ENCODE assay signal across 9 cellular contexts in genomic region chr13:113410472-113411201, GRCh38. TPM values are rescaled to one million over a fixed set of nuclear protein-coding genes. Genes with fewer than 3 reads are reported as not detected.
DNase-seq lines count a peak whose midpoint lies in the region; ATAC-seq and TF ChIP-seq lines count a peak whose summit lies in the region.
"Had no signal": no experiment of that assay in that cellular context is flagged by ENCODE, and none has a peak within 500 bp of the region (broad histone marks: within the 10 kb centered on the region; RNA-seq: fewer than 3 reads in every experiment).

No MANE protein-coding gene starts in this region.

- no peak overlapping the region for H3K4me3 Mint-ChIP-seq in CD14-positive monocyte
- H3K4me3 Mint-ChIP-seq in effector memory CD8-positive, alpha-beta T cell: no peak overlapping the region

- H3K4me3 ChIP-seq in epithelial cell of proximal tubule (ENCODE audit: low read depth, low read length): peak overlapping the region; percentile 50
- H3K4me3 ChIP-seq in prostate gland: no peak overlapping the region

- H3K27ac ChIP-seq in prostate gland: peak overlapping the region; percentile 61 to 62

- peaks cover 33% of the 10 kb centered on the region for H3K4me1 Mint-ChIP-seq in CD14-positive monocyte
- H3K4me1 Mint-ChIP-seq in effector memory CD8-positive, alpha-beta T cell (ENCODE audit: low read depth in 2 of 2): no peaks in the 10 kb centered on the region

- no peak for ATAC-seq in effector memory CD8-positive, alpha-beta T cell (replicated peaks)
- ATAC-seq in HG02798 (IDR thresholded peaks at IDR 0.05; ENCODE audit: poor library complexity, unreplicated experiment): no peak

- peaks cover 0 to 3% of the 10 kb centered on the region in 2 donors for H3K36me3 Mint-ChIP-seq in CD14-positive monocyte
- H3K36me3 Mint-ChIP-seq in effector memory CD8-positive, alpha-beta T cell (ENCODE audit: insufficient read depth): no peaks in the 10 kb centered on the region

- no peaks in the 10 kb centered on the region for H3K36me3 ChIP-seq in prostate gland

- no peaks in the 10 kb centered on the region for H3K27me3 ChIP-seq in prostate gland (replicated peaks; ENCODE audit: insufficient read depth)

- H3K27me3 Mint-ChIP-seq in CD14-positive monocyte (ENCODE audit: low read depth in 3 of 3): peaks cover 6 to 20% (median 17%) of the 10 kb centered on the region in 3 donors
- peaks cover 0 to 32% of the 10 kb centered on the region in 2 donors for H3K27me3 Mint-ChIP-seq in effector memory CD8-positive, alpha-beta T cell

- WGBS in prostate gland: 31% methylated on average over 34 of the region's 34 CpGs

- DNase-seq in CD14-positive monocyte (ENCODE audit: low spot score): no peak
- DNase-seq in NOMO-1 treated with DMSO at 0.1 percent for 48 hours (lab: John Stamatoyannopoulos, UW; ENCODE audit: unreplicated experiment): peak; percentile 56
- DNase-seq in epithelial cell of proximal tubule (ENCODE audit: low read depth): peak; percentile 25
- DNase-seq in prostate gland (ENCODE audit: low spot score): no peak
- no peak for DNase-seq in NCI-H1694 treated with DMSO at 0.1 percent for 48 hours (lab: John Stamatoyannopoulos, UW)
- DNase-seq in effector memory CD8-positive, alpha-beta T cell: no peak
- no peak for DNase-seq in DMS79 (lab: John Stamatoyannopoulos, UW)

- intact Hi-C loops in CD14-positive monocyte (cut with micrococcal nuclease) (no loop called here), prostate gland (cut with DNase I) (no loop called here)

- TF ChIP-seq POLR2A in prostate gland (IDR thresholded peaks at IDR 0.05): no peak

- H3K4me1 ChIP-seq in prostate gland (replicated peaks): no peaks in the 10 kb centered on the region

- TF ChIP-seq CTCF in CD14-positive monocyte (IDR thresholded peaks at IDR 0.05) (no peak), epithelial cell of proximal tubule (conservative IDR thresholded peaks at IDR 0.05; ENCODE audit: low read depth, low read length) (no peak), prostate gland (IDR thresholded peaks at IDR 0.05) (no peak)

- peak overlapping the region in 6 of 7 donors; percentile 22 to 87 (median 62) for H3K27ac Mint-ChIP-seq in CD14-positive monocyte
- no peak overlapping the region for H3K27ac Mint-ChIP-seq in effector memory CD8-positive, alpha-beta T cell

- H3K9me3 ChIP-seq in prostate gland: no peaks in the 10 kb centered on the region

- peaks cover 17 to 37% (median 30%) of the 10 kb centered on the region in 7 donors for H3K9me3 Mint-ChIP-seq in CD14-positive monocyte
- H3K9me3 Mint-ChIP-seq in effector memory CD8-positive, alpha-beta T cell: peaks cover 2 to 7% of the 10 kb centered on the region in 2 donors

RNA-seq across cellular contexts. Expression of gene ADPRHL1, which starts 42.7 kb away (rescaled TPM):
- polyA plus RNA-seq in CD14-positive monocyte: under 1 TPM; 0.15 to 0.27 TPM
- total RNA-seq in epithelial cell of proximal tubule (2.2 and 3.3 TPM in 2 replicates), prostate gland (1 to 10 TPM; 3.7 to 3.9 TPM)

RNA-seq across cellular contexts. Expression of gene GRTP1, which starts 46.7 kb away (rescaled TPM):
- polyA plus RNA-seq in CD14-positive monocyte: not detected
- total RNA-seq in epithelial cell of proximal tubule (1.1 and 3.5 TPM in 2 replicates), prostate gland (10 to 100 TPM; 23.5 to 43.1 TPM)
- total RNA-seq: endothelial cell of umbilical vein had no signal
- polyA plus RNA-seq: endothelial cell of umbilical vein had no signal

Comparison
In these comparisons a context has a peak if more than half of its experiments do, and no peak if none do; other contexts are left out.
1. DNase-seq: peak in NOMO-1 treated with DMSO at 0.1 percent for 48 hours (single experiment) and epithelial cell of proximal tubule (single experiment); none in CD14-positive monocyte (single experiment), prostate gland (single experiment), NCI-H1694 treated with DMSO at 0.1 percent for 48 hours (single experiment), effector memory CD8-positive, alpha-beta T cell (0 of 3) and DMS79 (single experiment).
2. H3K27ac Mint-ChIP-seq: peak in CD14-positive monocyte (6 of 7); none in effector memory CD8-positive, alpha-beta T cell (0 of 2).